Comparison of ENCODE assay signal across 8 cellular contexts in genomic region chr10:62637249-62638061, GRCh38.
DNase-seq lines count a peak whose midpoint lies in the region; ATAC-seq, FAIRE-seq and TF ChIP-seq lines count a peak whose summit lies in the region.

No MANE protein-coding gene starts in this region.

- WGBS in pancreas, 2 donors = 43 to 58% methylated on average over 9 of the region's 9 CpGs

- no peaks in the 10 kb centered on the region for H3K4me1 ChIP-seq in pancreas
- no peaks in the 10 kb centered on the region for H3K4me1 ChIP-seq in HAP-1

- H3K4me3 ChIP-seq in pancreas = no peak overlapping the region
- no peak overlapping the region for H3K4me3 ChIP-seq in HAP-1

- FAIRE-seq in pancreas (lab: Jason Lieb, UNC) = no peak

- peak overlapping the region in 2 of 4 donors; percentile 17 to 37 for H3K27ac ChIP-seq in pancreas

- peak in 3 of 4 experiments; percentile 6 to 24 (median 9) for DNase-seq in activated CD4-positive, CD25-positive, alpha-beta regulatory T cell (lab: John Stamatoyannopoulos, UW)
- DNase-seq in effector CD4-positive, alpha-beta T cell = peak; percentile 49
- DNase-seq in pancreas = no peak
- no peak for DNase-seq in HAP-1 (ENCODE audit: low spot score in 2 of 2)
- DNase-seq in DMS79 treated with DMSO at 0.1 percent for 48 hours (lab: John Stamatoyannopoulos, UW) = no peak
- no peak for DNase-seq in globus pallidus (ENCODE audit: low spot score)

- H3K9me3 ChIP-seq in pancreas = no peaks in the 10 kb centered on the region
- H3K9me3 ChIP-seq in HAP-1 = no peaks in the 10 kb centered on the region

- intact Hi-C loops in pancreas (cut with DNase I) = no loop called here

- H3K27me3 ChIP-seq in pancreas = no peaks in the 10 kb centered on the region
- H3K27me3 ChIP-seq in HAP-1 (ENCODE audit: low read depth) = no peaks in the 10 kb centered on the region

- in situ Hi-C loops in HAP-1 (cut with MboI; ENCODE audit: low sequenced_read_pairs) = no loop called here

- ATAC-seq in GM19324 (IDR thresholded peaks at IDR 0.05; ENCODE audit: low FRiP score, unreplicated experiment) (peak; percentile 68), HG03342 (IDR thresholded peaks at IDR 0.05; ENCODE audit: unreplicated experiment) (peak; percentile 60), pancreas (peak in 3 of 4 donors; percentile 51 to 74 (median 72))

- H3K36me3 ChIP-seq in pancreas (no peaks in the 10 kb centered on the region), HAP-1 (replicated peaks) (no peaks in the 10 kb centered on the region)

- no peak for TF ChIP-seq CTCF in pancreas (IDR thresholded peaks at IDR 0.05)

Comparison
In these comparisons a context has a peak if more than half of its experiments do, and no peak if none do; other contexts are left out.
1. DNase-seq: peak in activated CD4-positive, CD25-positive, alpha-beta regulatory T cell (3 of 4) and effector CD4-positive, alpha-beta T cell (single experiment); none in pancreas (0 of 6), HAP-1 (0 of 2), DMS79 treated with DMSO at 0.1 percent for 48 hours (single experiment) and globus pallidus (single experiment).
2. Peak in every context shown above with its lines, with median percentiles within 50 percentile points of each other: ATAC-seq.